ENCODE assay signal across 29 cellular contexts in genomic region chr12:76441016-76441415, GRCh38.
DNase-seq lines count a peak whose midpoint lies in the region; ATAC-seq, FAIRE-seq and TF ChIP-seq lines count a peak whose summit lies in the region.
"Had no signal": no experiment of that assay in that cellular context is flagged by ENCODE, and none has a peak within 500 bp of the region (broad histone marks: within the 10 kb centered on the region; RNA-seq: fewer than 3 reads in every experiment).

No MANE protein-coding gene starts in this region.

- 89 to 92% methylated on average over 3 of the region's 3 CpGs for WGBS in pancreas, 2 donors
- 94% methylated on average over 3 of the region's 3 CpGs for WGBS in HepG2 (ENCODE audit: low lambda C conversion rate)

- TF ChIP-seq POLR2A in HepG2 (IDR thresholded peaks at IDR 0.05; ENCODE audit: insufficient read depth in 1 of 2, low read depth in 2 of 2, low read length in 2 of 2) = no peak

- no TSS peak for BruUV-seq in HepG2 (replicated peaks; lab: Mats Ljungman, UMichigan)

- H3K79me2 ChIP-seq in HepG2 (ENCODE audit: insufficient read depth, low read length) = no peaks in the 10 kb centered on the region

- H3K9ac ChIP-seq in HepG2 (ENCODE audit: insufficient read depth, low read depth, low read length) = no peak overlapping the region

- no peak overlapping the region for H2AFZ ChIP-seq in HepG2 (ENCODE audit: low read length)
- H2AFZ ChIP-seq: PC-9 had no signal

- H3K4me1 ChIP-seq in pancreas (no peaks in the 10 kb centered on the region), HepG2 (ENCODE audit: insufficient read depth, low read length) (no peaks in the 10 kb centered on the region)

- intact Hi-C loops in pancreas (cut with DNase I) (no loop called here), CD14-positive monocyte (cut with micrococcal nuclease) (no loop called here), HepG2 (cut with micrococcal nuclease; ENCODE audit: unreplicated experiment) (no loop called here)

- H3K9me3 ChIP-seq in pancreas = no peaks in the 10 kb centered on the region
- no peaks in the 10 kb centered on the region for H3K9me3 ChIP-seq in HepG2 (ENCODE audit: low read length)
- H3K9me3 ChIP-seq: gastrocnemius medialis, MG63 had no signal

- H3K36me3 Mint-ChIP-seq in activated CD4-positive, alpha-beta T cell treated with anti-CD3 and anti-CD28 coated beads, Interleukin-2, amount 10 ng/mL, durations not matched to agents 7 days and 5 days (ENCODE audit: low read depth) = peaks cover 25% of the 10 kb centered on the region
- peaks cover 9 to 26% of the 10 kb centered on the region in 2 donors for H3K36me3 Mint-ChIP-seq in CD14-positive monocyte

- TF ChIP-seq RAD21 in HepG2 (CRISPR knock-in tag; IDR thresholded peaks at IDR 0.05) = no peak

- H3K4me3 ChIP-seq in pancreas (no peak overlapping the region), HepG2 (replicated peaks in 1 of 3; ENCODE audit: insufficient read depth in 1 of 3, low read depth in 2 of 3, low read length in 3 of 3) (no peak overlapping the region)
- H3K4me3 ChIP-seq: gastrocnemius medialis, MG63, PC-9, SK-N-MC had no signal

- TF ChIP-seq EP300 in HepG2 (IDR thresholded peaks at IDR 0.05; ENCODE audit: low read depth in 2 of 2, low read length in 2 of 2) = no peak
- no peak for TF ChIP-seq EP300 in HepG2 (CRISPR knock-in tag; IDR thresholded peaks at IDR 0.05; ENCODE audit: borderline replicate concordance)

- FAIRE-seq in pancreas (lab: Jason Lieb, UNC) (peak; percentile 39), HepG2 (lab: Jason Lieb, UNC) (no peak)
- FAIRE-seq: HTR-8/SVneo had no signal

- H3K27me3 ChIP-seq in pancreas = no peaks in the 10 kb centered on the region
- H3K27me3 ChIP-seq in HepG2 (ENCODE audit: control insufficient read depth in 1 of 2, insufficient read depth in 2 of 2, low read length in 2 of 2) = no peaks in the 10 kb centered on the region
- H3K27me3 ChIP-seq: gastrocnemius medialis, MG63 had no signal

- peaks cover 10% of the 10 kb centered on the region for H3K4me1 Mint-ChIP-seq in activated CD4-positive, alpha-beta T cell treated with anti-CD3 and anti-CD28 coated beads, Interleukin-2, amount 10 ng/mL, durations not matched to agents 7 days and 5 days
- no peaks in the 10 kb centered on the region for H3K4me1 Mint-ChIP-seq in CD14-positive monocyte

- no peaks in the 10 kb centered on the region for H4K20me1 ChIP-seq in HepG2 (ENCODE audit: insufficient read depth, low read length)

- in situ Hi-C loops in HepG2 (cut with HindIII; ENCODE audit: extremely low pct_ligation_motif_present, low pct_unique_long_range_greater_than_20kb) = no loop called here

- peaks cover 1% of the 10 kb centered on the region for H3K9me3 Mint-ChIP-seq in activated CD4-positive, alpha-beta T cell treated with anti-CD3 and anti-CD28 coated beads, Interleukin-2, amount 10 ng/mL, durations not matched to agents 7 days and 5 days
- peaks cover 0 to 3% (median 0%) of the 10 kb centered on the region in 7 donors for H3K9me3 Mint-ChIP-seq in CD14-positive monocyte
- H3K9me3 Mint-ChIP-seq: activated naive CD4-positive, alpha-beta T cell treated with anti-CD3 and anti-CD28 coated beads, Interleukin-2, amount 10 ng/mL, durations not matched to agents 7 days and 5 days; activated T-helper 1 cell treated with anti-CD3 and anti-CD28 coated beads, Interleukin-12 subunit alpha, Interleukin-12 subunit beta, Interleukin-2, Interleukin-4 antibody, amounts not matched to agents 30 ng/mL and 10 ng/mL and 1 ng/mL, durations not matched to agents 14 hours and 24 hours and 36 hours had no signal

- H3K36me3 ChIP-seq in pancreas (no peaks in the 10 kb centered on the region), HepG2 (replicated peaks in 1 of 2; ENCODE audit: control insufficient read depth in 1 of 2, insufficient read depth in 2 of 2, low read length in 2 of 2) (no peaks in the 10 kb centered on the region)
- H3K36me3 ChIP-seq: gastrocnemius medialis, MG63 had no signal

- DNase-seq in NCI-H2107 treated with DMSO at 0.1 percent for 48 hours (lab: John Stamatoyannopoulos, UW; ENCODE audit: unreplicated experiment) = peak; percentile 21
- no peak for DNase-seq in NCI-H2107 (lab: John Stamatoyannopoulos, UW)
- DNase-seq in NCI-H1694 (lab: John Stamatoyannopoulos, UW) = peak; percentile 2
- no peak for DNase-seq in pancreas
- no peak for DNase-seq in activated CD4-positive, alpha-beta T cell treated with anti-CD3 and anti-CD28 coated beads, Interleukin-2, amount 10 ng/mL, durations not matched to agents 7 days and 5 days
- DNase-seq in CD14-positive monocyte (ENCODE audit: low spot score) = no peak
- no peak for DNase-seq in HepG2 (ENCODE audit: low spot score)
- DNase-seq: activated CD4-positive, alpha-beta T cell treated with anti-CD3 and anti-CD28 coated beads, Interleukin-2, amount 50 U/mL, for 48 hours; activated naive CD4-positive, alpha-beta T cell treated with anti-CD3 and anti-CD28 coated beads, Interleukin-2, amount 10 ng/mL, durations not matched to agents 7 days and 5 days; amygdala; Calu3; CD4-positive, CD25-positive, alpha-beta regulatory T cell; DND-41; effector CD4-positive, alpha-beta T cell; gastrocnemius medialis; KG1; mammary epithelial cell; MG63; NCI-H1417 treated with DMSO at 0.1 percent for 48 hours; NCI-H2081 treated with DMSO at 0.1 percent for 48 hours; NCI-H510A; nephron progenitor cell; PC-9; stimulated activated naive CD4-positive, alpha-beta T cell treated with Interleukin-2 at 50 U/mL for 16 hours had no signal

- no peak overlapping the region for H3K4me3 Mint-ChIP-seq in activated CD4-positive, alpha-beta T cell treated with anti-CD3 and anti-CD28 coated beads, Interleukin-2, amount 10 ng/mL, durations not matched to agents 7 days and 5 days
- no peak overlapping the region for H3K4me3 Mint-ChIP-seq in CD14-positive monocyte
- H3K4me3 Mint-ChIP-seq: activated naive CD4-positive, alpha-beta T cell treated with anti-CD3 and anti-CD28 coated beads, Interleukin-2, amount 10 ng/mL, durations not matched to agents 7 days and 5 days; activated T-helper 1 cell treated with anti-CD3 and anti-CD28 coated beads, Interleukin-12 subunit alpha, Interleukin-12 subunit beta, Interleukin-2, Interleukin-4 antibody, amounts not matched to agents 30 ng/mL and 10 ng/mL and 1 ng/mL, durations not matched to agents 14 hours and 24 hours and 36 hours; CD4-positive, CD25-positive, alpha-beta regulatory T cell; nephron progenitor cell had no signal

- ATAC-seq in pancreas = no peak
- no peak for ATAC-seq in HepG2
- ATAC-seq: activated CD4-positive, CD25-positive, alpha-beta regulatory T cell treated with anti-CD3 and anti-CD28 coated beads, Interleukin-2, amount 50 U/mL, for 24 hours; gastrocnemius medialis had no signal

- H3K27me3 Mint-ChIP-seq in activated CD4-positive, alpha-beta T cell treated with anti-CD3 and anti-CD28 coated beads, Interleukin-2, amount 10 ng/mL, durations not matched to agents 7 days and 5 days = no peaks in the 10 kb centered on the region
- H3K27me3 Mint-ChIP-seq in CD14-positive monocyte (ENCODE audit: low read depth in 3 of 3) = no peaks in the 10 kb centered on the region
- H3K27me3 Mint-ChIP-seq: activated naive CD4-positive, alpha-beta T cell treated with anti-CD3 and anti-CD28 coated beads, Interleukin-2, amount 10 ng/mL, durations not matched to agents 7 days and 5 days; CD4-positive, CD25-positive, alpha-beta regulatory T cell had no signal

- TF ChIP-seq CTCF in VCaP (conservative IDR thresholded peaks at IDR 0.05) (no peak), pancreas (IDR thresholded peaks at IDR 0.05) (no peak), CD14-positive monocyte (IDR thresholded peaks at IDR 0.05) (no peak), HepG2 (CRISPR knock-in tag; IDR thresholded peaks at IDR 0.05) (no peak)

- POLR2A ChIA-PET in activated CD4-positive, alpha-beta T cell treated with anti-CD3 and anti-CD28 coated beads, Interleukin-2, amount 10 ng/mL, durations not matched to agents 7 days and 5 days (lab: Charles Lee) = no interaction called here
- POLR2A ChIA-PET in HepG2 (lab: Yijun Ruan, JAX) = no interaction called here

- no peak overlapping the region for H3K4me2 ChIP-seq in HepG2 (ENCODE audit: low read depth, low read length)
- H3K4me2 ChIP-seq: PC-9 had no signal

- H3K27ac Mint-ChIP-seq in activated CD4-positive, alpha-beta T cell treated with anti-CD3 and anti-CD28 coated beads, Interleukin-2, amount 10 ng/mL, durations not matched to agents 7 days and 5 days = no peak overlapping the region
- no peak overlapping the region for H3K27ac Mint-ChIP-seq in CD14-positive monocyte
- H3K27ac Mint-ChIP-seq: activated naive CD4-positive, alpha-beta T cell treated with anti-CD3 and anti-CD28 coated beads, Interleukin-2, amount 10 ng/mL, durations not matched to agents 7 days and 5 days; activated T-helper 1 cell treated with anti-CD3 and anti-CD28 coated beads, Interleukin-12 subunit alpha, Interleukin-12 subunit beta, Interleukin-2, Interleukin-4 antibody, amounts not matched to agents 30 ng/mL and 10 ng/mL and 1 ng/mL, durations not matched to agents 14 hours and 24 hours and 36 hours; nephron progenitor cell had no signal

- H3K27ac ChIP-seq in VCaP = peak overlapping the region; percentile 92
- no peak overlapping the region for H3K27ac ChIP-seq in pancreas
- H3K27ac ChIP-seq in HepG2 (ENCODE audit: extremely low read length, insufficient read depth, low read length) = no peak overlapping the region
- H3K27ac ChIP-seq: gastrocnemius medialis, PC-9, SK-N-MC had no signal

- CTCF ChIA-PET in activated CD4-positive, alpha-beta T cell treated with anti-CD3 and anti-CD28 coated beads, Interleukin-2, amount 10 ng/mL, durations not matched to agents 7 days and 5 days (lab: Charles Lee) = no interaction called here
- CTCF ChIA-PET in HepG2 (lab: Yijun Ruan, JAX; ENCODE audit: low intra/inter-chr PET ratio, low total read pairs) = no interaction called here

TF ChIP-seq in HepG2, 621 proteins besides CTCF, POLR2A, EP300 and RAD21 (continues in another document):
- TF ChIP-seq CREB3 (CRISPR knock-in tag; IDR thresholded peaks at IDR 0.05) (no peak), KDM5B (CRISPR knock-in tag; IDR thresholded peaks at IDR 0.05; ENCODE audit: borderline replicate concordance) (no peak), ZNF790 (CRISPR knock-in tag; IDR thresholded peaks at IDR 0.05; ENCODE audit: borderline replicate concordance) (no peak), BHLHE40 (IDR thresholded peaks at IDR 0.05; ENCODE audit: low read length) (no peak), JUNB (CRISPR knock-in tag; IDR thresholded peaks at IDR 0.05; ENCODE audit: borderline replicate concordance) (no peak)

Comparison
In these comparisons a context has a peak if more than half of its experiments do, and no peak if none do; other contexts are left out.
1. DNase-seq: peak in NCI-H2107 treated with DMSO at 0.1 percent for 48 hours (single experiment) and NCI-H1694 (single experiment); none in NCI-H2107 (single experiment), pancreas (0 of 6), activated CD4-positive, alpha-beta T cell treated with anti-CD3 and anti-CD28 coated beads, Interleukin-2, amount 10 ng/mL, durations not matched to agents 7 days and 5 days (single experiment), CD14-positive monocyte (single experiment) and HepG2 (single experiment).